ENCODE assay signal across 16 cellular contexts in genomic region chrX:136764206-136764605, GRCh38. TPM values are rescaled to one million over a fixed set of nuclear protein-coding genes. Genes with fewer than 3 reads are reported as not detected.
DNase-seq lines count a peak whose midpoint lies in the region; ATAC-seq and TF ChIP-seq lines count a peak whose summit lies in the region.
"Had no signal": no experiment of that assay in that cellular context is flagged by ENCODE, and none has a peak within 500 bp of the region (broad histone marks: within the 10 kb centered on the region; RNA-seq: fewer than 3 reads in every experiment).

No MANE protein-coding gene starts in this region.

- WGBS in GM23248 (ENCODE audit: low coverage in 1 of 2, low lambda C conversion rate in 2 of 2, missing lambda C conversion rate in 2 of 2), 2 experiments: 75 to 81% methylated on average over 5 of the region's 5 CpGs

- no peak for DNase-seq in activated naive CD8-positive, alpha-beta T cell treated with anti-CD3 and anti-CD28 coated beads, Interleukin-2, amount 50 U/mL, for 24 hours
- DNase-seq in gastrocnemius medialis: no peak
- DNase-seq in GM23248: no peak
- DNase-seq in DMS79 (lab: John Stamatoyannopoulos, UW): no peak
- DNase-seq: ACHN; BE2C; Calu3; CD4-positive, alpha-beta T cell; DND-41 had no signal

- TF ChIP-seq CTCF in DOHH2 (IDR thresholded peaks at IDR 0.05; ENCODE audit: low read depth, low read length, poor library complexity, severe bottlenecking) (no peak), HEK293 (tag by site-specific recombination; IDR thresholded peaks at IDR 0.05) (no peak), gastrocnemius medialis (IDR thresholded peaks at IDR 0.05 in 4 of 5, conservative IDR thresholded peaks at IDR 0.05 in 1 of 5) (no peak)

- H3K4me1 Mint-ChIP-seq in activated naive CD8-positive, alpha-beta T cell (ENCODE audit: low read depth): peaks cover 65% of the 10 kb centered on the region
- peaks cover 70% of the 10 kb centered on the region for H3K4me1 Mint-ChIP-seq in activated naive CD8-positive, alpha-beta T cell treated with anti-CD3 and anti-CD28 coated beads, Interleukin-2, amount 50 U/mL, for 24 hours

- ATAC-seq in activated naive CD8-positive, alpha-beta T cell treated with anti-CD3 and anti-CD28 coated beads, Interleukin-2, amount 50 U/mL, for 24 hours: no peak
- ATAC-seq in gastrocnemius medialis: no peak

- H3F3A ChIP-seq in DOHH2 (ENCODE audit: control insufficient read depth, insufficient read depth) (peaks cover 14% of the 10 kb centered on the region), GM23248 (ENCODE audit: insufficient read depth) (peaks cover 4% of the 10 kb centered on the region; the same call in 1 of the 2 replicates)

- POLR2A ChIA-PET in HEK293 (lab: Yijun Ruan, JAX): interaction anchor here (0.6 kb wide), 1 partner anchor 132 kb away, joined by 3 read pairs; no protein-coding TSS in a partner anchor

- H3K27me3 Mint-ChIP-seq in activated naive CD8-positive, alpha-beta T cell: no peaks in the 10 kb centered on the region
- H3K27me3 Mint-ChIP-seq in activated naive CD8-positive, alpha-beta T cell treated with anti-CD3 and anti-CD28 coated beads, Interleukin-2, amount 50 U/mL, for 24 hours: no peaks in the 10 kb centered on the region
- H3K27me3 Mint-ChIP-seq: CD4-positive, alpha-beta T cell had no signal

- no peaks in the 10 kb centered on the region for H4K20me1 ChIP-seq in DOHH2 (ENCODE audit: control insufficient read depth, insufficient read depth, low read depth, low read length)
- H4K20me1 ChIP-seq in GM23248 (ENCODE audit: insufficient read depth): no peaks in the 10 kb centered on the region

- CTCF ChIA-PET in HEK293 (lab: Yijun Ruan, JAX): interaction anchor here (0.8 kb wide), 1 partner anchor 168 kb away, joined by 4 read pairs; no protein-coding TSS in a partner anchor

- H3K9me3 ChIP-seq in DOHH2 (ENCODE audit: control insufficient read depth, insufficient read depth, low read length) (no peaks in the 10 kb centered on the region), HEK293 (ENCODE audit: control insufficient read depth, insufficient read depth, low read depth, low read length) (no peaks in the 10 kb centered on the region), gastrocnemius medialis (no peaks in the 10 kb centered on the region), GM23248 (ENCODE audit: low read depth) (no peaks in the 10 kb centered on the region)
- H3K9me3 ChIP-seq: BE2C, HAP-1 had no signal

- peak overlapping the region; percentile 83 for H3K4me2 ChIP-seq in DOHH2 (ENCODE audit: low read length)
- H3K4me2 ChIP-seq in GM23248 (ENCODE audit: unreplicated experiment): no peak overlapping the region
- H3K4me2 ChIP-seq: KMS-11 had no signal

- H3K27me3 ChIP-seq in DOHH2 (ENCODE audit: control insufficient read depth, low read length) (no peaks in the 10 kb centered on the region), gastrocnemius medialis (no peaks in the 10 kb centered on the region), GM23248 (replicated peaks; ENCODE audit: insufficient read depth) (no peaks in the 10 kb centered on the region)
- H3K27me3 ChIP-seq: BE2C had no signal

- H3K27ac ChIP-seq in DOHH2 (ENCODE audit: low read depth, low read length) (peak overlapping the region; percentile 72), HEK293 (ENCODE audit: extremely low read depth, low read depth, low read length) (no peak overlapping the region), gastrocnemius medialis (peak overlapping the region in 3 of 4 donors; percentile 30 to 99 (median 91)), GM23248 (no peak overlapping the region)
- H3K27ac ChIP-seq: C4-2B, KMS-11 had no signal

- H3K27ac Mint-ChIP-seq in activated naive CD8-positive, alpha-beta T cell: peak overlapping the region; percentile 22
- no peak overlapping the region for H3K27ac Mint-ChIP-seq in activated naive CD8-positive, alpha-beta T cell treated with anti-CD3 and anti-CD28 coated beads, Interleukin-2, amount 50 U/mL, for 24 hours

- no peaks in the 10 kb centered on the region for H3K36me3 Mint-ChIP-seq in activated naive CD8-positive, alpha-beta T cell
- peaks cover 9% of the 10 kb centered on the region for H3K36me3 Mint-ChIP-seq in activated naive CD8-positive, alpha-beta T cell treated with anti-CD3 and anti-CD28 coated beads, Interleukin-2, amount 50 U/mL, for 24 hours (ENCODE audit: low read depth)

- TF ChIP-seq POLR2A in gastrocnemius medialis (IDR thresholded peaks at IDR 0.05): no peak

- H2AFZ ChIP-seq in GM23248: no peak overlapping the region

- H3K9me2 ChIP-seq in DOHH2 (replicated peaks; ENCODE audit: control insufficient read depth, low read length): no peaks in the 10 kb centered on the region
- no peaks in the 10 kb centered on the region for H3K9me2 ChIP-seq in GM23248 (ENCODE audit: insufficient read depth)

- H3K4me1 ChIP-seq in DOHH2 (ENCODE audit: control insufficient read depth, low read length) (peaks cover 88% of the 10 kb centered on the region), HEK293 (ENCODE audit: control insufficient read depth, insufficient read depth, low read length) (peaks cover 9% of the 10 kb centered on the region), gastrocnemius medialis (peaks cover 26 to 27% of the 10 kb centered on the region in 2 donors), GM23248 (ENCODE audit: insufficient read depth) (peaks cover 14% of the 10 kb centered on the region)

- in situ Hi-C loops in gastrocnemius medialis (cut with MboI; ENCODE audit: low sequenced_read_pairs in 4 of 4) (no loop called here), GM23248 (cut with MboI) (no loop called here)

- H3K79me2 ChIP-seq in DOHH2 (ENCODE audit: control insufficient read depth, low read length): peaks cover 89% of the 10 kb centered on the region
- no peaks in the 10 kb centered on the region for H3K79me2 ChIP-seq in GM23248 (ENCODE audit: insufficient read depth)

- H3K4me3 Mint-ChIP-seq in activated naive CD8-positive, alpha-beta T cell: no peak overlapping the region
- H3K4me3 Mint-ChIP-seq in activated naive CD8-positive, alpha-beta T cell treated with anti-CD3 and anti-CD28 coated beads, Interleukin-2, amount 50 U/mL, for 24 hours: no peak overlapping the region
- H3K4me3 Mint-ChIP-seq: CD4-positive, alpha-beta T cell had no signal

- H3K36me3 ChIP-seq in DOHH2 (ENCODE audit: control insufficient read depth, low read length) (peaks cover 18% of the 10 kb centered on the region), HEK293 (ENCODE audit: control insufficient read depth in 2 of 2, insufficient read depth in 1 of 2, low read length in 2 of 2) (no peaks in the 10 kb centered on the region), gastrocnemius medialis (no peaks in the 10 kb centered on the region), GM23248 (ENCODE audit: low read depth) (no peaks in the 10 kb centered on the region)
- H3K36me3 ChIP-seq: BE2C, HAP-1 had no signal

- intact Hi-C loops in gastrocnemius medialis (cut with DNase I; ENCODE audit: low total_unique reads): no loop called here

- H3K4me3 ChIP-seq in DOHH2 (ENCODE audit: low read length) (peak overlapping the region; percentile 56), HEK293 (ENCODE audit: low read depth, low read length) (no peak overlapping the region), gastrocnemius medialis (no peak overlapping the region), GM23248 (no peak overlapping the region)
- H3K4me3 ChIP-seq: HAP-1 had no signal

- no peaks in the 10 kb centered on the region for H3K9me3 Mint-ChIP-seq in activated naive CD8-positive, alpha-beta T cell (ENCODE audit: low read depth)
- H3K9me3 Mint-ChIP-seq in activated naive CD8-positive, alpha-beta T cell treated with anti-CD3 and anti-CD28 coated beads, Interleukin-2, amount 50 U/mL, for 24 hours: no peaks in the 10 kb centered on the region
- H3K9me3 Mint-ChIP-seq: CD4-positive, alpha-beta T cell had no signal

- no peak overlapping the region for H3K9ac ChIP-seq in GM23248
- H3K9ac ChIP-seq: KMS-11 had no signal

TF ChIP-seq in HEK293, 187 proteins besides CTCF, POLR2A, EP300 and RAD21 (continues in another document):
- TF ChIP-seq HIC1 (tag by site-specific recombination; IDR thresholded peaks at IDR 0.05) (no peak), SP2 (tag by site-specific recombination; IDR thresholded peaks at IDR 0.05) (no peak), ZNF654 (tag by site-specific recombination; IDR thresholded peaks at IDR 0.05; ENCODE audit: low read depth) (no peak), ZNF513 (tag by site-specific recombination; IDR thresholded peaks at IDR 0.05) (no peak), ZNF548 (tag by site-specific recombination; IDR thresholded peaks at IDR 0.05) (no peak), KLF1 (tag by site-specific recombination; IDR thresholded peaks at IDR 0.05) (no peak)

RNA-seq across cellular contexts. Expression of gene ARHGEF6, which starts 16.5 kb away (rescaled TPM):
- 10 to 100 TPM; 15.0 to 29.9 (median 24.5) TPM for total RNA-seq in gastrocnemius medialis
- 5.9 and 7.7 TPM in 2 replicates for total RNA-seq in GM23248 (2014; rRNA removed; shearing (Covaris generic))
- polyA plus RNA-seq in GM23248 (2016; fragmentation: Nextera tagmentation; extraction: Ambion mirVana): 3.6 and 4.3 TPM in 2 replicates
- total RNA-seq: HT-29 had no signal

Comparison
In these comparisons a context has a peak if more than half of its experiments do, and no peak if none do; other contexts are left out.
1. H3K27ac ChIP-seq: peak in DOHH2 (single experiment) and gastrocnemius medialis (3 of 4); none in HEK293 (single experiment) and GM23248 (single experiment).